Comparison of ENCODE assay signal across 17 cellular contexts in genomic region chr12:28235017-28235416, GRCh38.
"Had no signal": no experiment of that assay in that cellular context is flagged by ENCODE, and none has a peak within 500 bp of the region (broad histone marks: within the 10 kb centered on the region; RNA-seq: fewer than 3 reads in every experiment).

No MANE protein-coding gene starts in this region.

- H3K9me3 Mint-ChIP-seq: activated B cell treated with CpG ODN at 0.5 μM for 24 hours; activated T-cell treated with anti-CD3 and anti-CD28 coated beads, Interleukin-2, amount 50 U/mL, for 24 hours; stimulated activated memory B cell treated with anti-CD40 and anti-IgM and Interleukin-4, amounts not matched to agents 10 μg/mL and 1 μg/mL and 100 μg/mL, for 72 hours had no signal

- H3K27ac ChIP-seq: esophagus squamous epithelium, foreskin keratinocyte, heart left ventricle had no signal

- FAIRE-seq: bronchial epithelial cell, small intestine, TTC549 had no signal

- H3K27me3 ChIP-seq: esophagus squamous epithelium, foreskin keratinocyte, heart left ventricle had no signal

- ATAC-seq: foreskin keratinocyte; heart left ventricle; naive thymus-derived CD4-positive, alpha-beta T cell; right cardiac atrium; stimulated activated memory B cell treated with anti-CD40 and anti-IgM and Interleukin-4, amounts not matched to agents 10 μg/mL and 1 μg/mL and 100 μg/mL, for 72 hours had no signal

- H3K4me3 ChIP-seq: esophagus squamous epithelium, heart left ventricle had no signal

- DNase-seq: activated B cell treated with CpG ODN at 0.5 μM for 24 hours; activated CD4-positive, alpha-beta T cell treated with anti-CD3 and anti-CD28 coated beads, Interleukin-2, amount 10 ng/mL, durations not matched to agents 7 days and 5 days; activated gamma-delta T cell; activated T-cell treated with anti-CD3 and anti-CD28 coated beads, Interleukin-2, amount 50 U/mL, for 24 hours; anterior cingulate cortex; esophagus squamous epithelium; heart left ventricle; naive thymus-derived CD4-positive, alpha-beta T cell; nucleus accumbens; right cardiac atrium; small intestine; substantia nigra had no signal

- H3K27ac Mint-ChIP-seq: activated B cell treated with CpG ODN at 0.5 μM for 24 hours; activated CD4-positive, alpha-beta T cell treated with anti-CD3 and anti-CD28 coated beads, Interleukin-2, amount 10 ng/mL, durations not matched to agents 7 days and 5 days; activated naive CD8-positive, alpha-beta T cell; activated T-cell treated with anti-CD3 and anti-CD28 coated beads, Interleukin-2, amount 50 U/mL, for 24 hours; naive thymus-derived CD4-positive, alpha-beta T cell; stimulated activated memory B cell treated with anti-CD40 and anti-IgM and Interleukin-4, amounts not matched to agents 10 μg/mL and 1 μg/mL and 100 μg/mL, for 72 hours had no signal

- H3K9me3 ChIP-seq: esophagus squamous epithelium, heart left ventricle had no signal

- H3K36me3 ChIP-seq: esophagus squamous epithelium, heart left ventricle had no signal

- H3K27me3 Mint-ChIP-seq: activated B cell treated with CpG ODN at 0.5 μM for 24 hours; activated CD4-positive, alpha-beta T cell treated with anti-CD3 and anti-CD28 coated beads, Interleukin-2, amount 10 ng/mL, durations not matched to agents 7 days and 5 days; activated naive CD8-positive, alpha-beta T cell; activated T-cell treated with anti-CD3 and anti-CD28 coated beads, Interleukin-2, amount 50 U/mL, for 24 hours; naive thymus-derived CD4-positive, alpha-beta T cell; stimulated activated memory B cell treated with anti-CD40 and anti-IgM and Interleukin-4, amounts not matched to agents 10 μg/mL and 1 μg/mL and 100 μg/mL, for 72 hours had no signal

- H3K4me3 Mint-ChIP-seq: activated B cell treated with CpG ODN at 0.5 μM for 24 hours; activated CD4-positive, alpha-beta T cell treated with anti-CD3 and anti-CD28 coated beads, Interleukin-2, amount 10 ng/mL, durations not matched to agents 7 days and 5 days; activated naive CD8-positive, alpha-beta T cell; activated T-cell treated with anti-CD3 and anti-CD28 coated beads, Interleukin-2, amount 50 U/mL, for 24 hours; naive thymus-derived CD4-positive, alpha-beta T cell; stimulated activated memory B cell treated with anti-CD40 and anti-IgM and Interleukin-4, amounts not matched to agents 10 μg/mL and 1 μg/mL and 100 μg/mL, for 72 hours had no signal
